Comparison of ENCODE assay signal across 23 cellular contexts in the genomic region with DNA sequence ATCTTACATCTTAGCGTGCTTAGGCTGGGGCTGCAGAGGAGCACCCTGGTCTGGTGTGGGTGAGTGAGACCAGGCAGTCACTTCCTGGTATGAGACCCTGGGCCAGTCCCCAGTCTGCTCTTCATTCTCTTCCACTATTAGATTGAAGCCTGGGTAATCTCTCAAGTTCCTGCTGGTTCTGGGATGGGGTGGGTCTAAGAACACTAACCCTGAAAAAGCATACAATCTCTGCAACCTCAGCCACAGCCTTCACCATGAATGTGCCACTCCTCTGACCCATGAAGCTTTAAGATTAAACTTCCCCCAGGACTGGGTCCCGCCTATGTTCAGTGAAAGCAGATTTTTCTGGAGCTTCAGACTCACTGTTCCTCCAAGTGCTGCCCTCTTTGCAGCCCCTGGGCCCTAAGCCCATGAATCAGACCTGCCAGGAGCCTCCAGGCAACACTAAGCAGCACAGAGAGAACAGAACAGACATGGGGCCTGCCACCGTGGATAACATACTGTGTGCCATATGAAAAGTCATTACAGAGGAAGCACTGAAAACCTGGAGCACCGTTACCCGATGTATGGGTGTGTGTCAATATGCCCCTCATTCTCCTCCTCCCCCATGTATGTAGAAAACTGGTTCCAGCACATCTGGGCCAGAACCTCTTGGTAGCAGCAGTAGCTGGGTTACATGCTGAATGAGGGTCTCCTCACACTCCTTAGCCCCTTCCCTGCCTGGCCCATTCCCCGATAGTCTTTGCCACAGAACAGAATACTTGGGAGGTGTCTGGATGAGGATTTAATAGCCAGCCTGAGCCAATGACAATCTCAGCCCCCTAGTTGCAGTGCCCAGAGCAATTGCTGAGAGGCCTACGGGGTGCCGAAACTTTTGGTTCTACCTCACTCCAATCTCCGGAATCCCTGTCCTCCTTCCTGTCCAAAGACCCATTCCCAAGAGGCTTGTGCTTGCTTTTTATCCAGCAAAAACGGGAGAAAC. TPM values are rescaled to one million over a fixed set of nuclear protein-coding genes. Genes with fewer than 3 reads are reported as not detected.
DNase-seq lines count a peak whose midpoint lies in the region; ATAC-seq and TF ChIP-seq lines count a peak whose summit lies in the region.
"Had no signal": no experiment of that assay in that cellular context is flagged by ENCODE, and none has a peak within 500 bp of the region (broad histone marks: within the 10 kb centered on the region; RNA-seq: fewer than 3 reads in every experiment).

No MANE protein-coding gene starts in this region.

- no peak overlapping the region for H3K4me3 Mint-ChIP-seq in activated T-cell treated with anti-CD3 and anti-CD28 coated beads, Interleukin-2, amount 50 U/mL, for 4 hours
- H3K4me3 Mint-ChIP-seq in chondrocyte (ENCODE audit: unreplicated experiment): no peak overlapping the region
- H3K4me3 Mint-ChIP-seq in natural killer cell: peak overlapping the region; percentile 25
- H3K4me3 Mint-ChIP-seq: activated CD4-positive, alpha-beta memory T cell treated with anti-CD3 and anti-CD28 coated beads, Interleukin-2, amount 10 ng/mL, durations not matched to agents 7 days and 5 days had no signal

- peak overlapping the region; percentile 81 for H3K27ac Mint-ChIP-seq in chondrocyte (ENCODE audit: unreplicated experiment)
- H3K27ac Mint-ChIP-seq in natural killer cell: no peak overlapping the region
- H3K27ac Mint-ChIP-seq: activated CD4-positive, alpha-beta memory T cell treated with anti-CD3 and anti-CD28 coated beads, Interleukin-2, amount 10 ng/mL, durations not matched to agents 7 days and 5 days; activated naive CD8-positive, alpha-beta T cell; activated T-cell treated with anti-CD3 and anti-CD28 coated beads, Interleukin-2, amount 50 U/mL, for 72 hours had no signal

- TF ChIP-seq CTCF in chondrocyte (IDR thresholded peaks at IDR 0.05) (no peak), natural killer cell (IDR thresholded peaks at IDR 0.05) (no peak), breast epithelium (IDR thresholded peaks at IDR 0.05) (no peak)

- no peaks in the 10 kb centered on the region for H3K36me3 ChIP-seq in breast epithelium
- H3K36me3 ChIP-seq: prostate gland had no signal

- peaks cover 6 to 10% of the 10 kb centered on the region in 2 donors for H3K4me1 ChIP-seq in breast epithelium

- peaks cover 2 to 59% of the 10 kb centered on the region in 2 donors for H3K27me3 ChIP-seq in breast epithelium

- no peaks in the 10 kb centered on the region for H3K36me3 Mint-ChIP-seq in activated T-cell treated with anti-CD3 and anti-CD28 coated beads, Interleukin-2, amount 50 U/mL, for 4 hours (ENCODE audit: insufficient read depth)
- H3K36me3 Mint-ChIP-seq in chondrocyte (ENCODE audit: low read depth) (peaks cover 2% of the 10 kb centered on the region), natural killer cell (no peaks in the 10 kb centered on the region)
- H3K36me3 Mint-ChIP-seq: activated naive CD8-positive, alpha-beta T cell; T-cell had no signal

- H3K27me3 Mint-ChIP-seq in activated T-cell treated with anti-CD3 and anti-CD28 coated beads, Interleukin-2, amount 50 U/mL, for 4 hours (ENCODE audit: low read depth): peaks cover 81% of the 10 kb centered on the region
- H3K27me3 Mint-ChIP-seq in chondrocyte (ENCODE audit: low read depth): no peaks in the 10 kb centered on the region
- H3K27me3 Mint-ChIP-seq in natural killer cell (ENCODE audit: low read depth in 2 of 2): peaks cover 59 to 68% of the 10 kb centered on the region in 2 donors

- no peaks in the 10 kb centered on the region for H3K9me3 ChIP-seq in breast epithelium
- H3K9me3 ChIP-seq: body of pancreas, prostate gland had no signal

- no peak for ATAC-seq in activated T-cell treated with anti-CD3 and anti-CD28 coated beads, Interleukin-2, amount 50 U/mL, for 4 hours
- ATAC-seq in natural killer cell (no peak), HG03469 (IDR thresholded peaks at IDR 0.05; ENCODE audit: unreplicated experiment) (no peak), GM19452 (IDR thresholded peaks at IDR 0.05; ENCODE audit: unreplicated experiment) (no peak)
- ATAC-seq: activated T-cell treated with anti-CD3 and anti-CD28 coated beads, Interleukin-2, amount 50 U/mL, for 72 hours; body of pancreas; left ventricle myocardium superior; T-cell had no signal

- intact Hi-C loops in natural killer cell (cut with micrococcal nuclease) (no loop called here), breast epithelium (cut with DNase I; ENCODE audit: low total_unique reads) (no loop called here)

- peak; percentile 19 to 22 for DNase-seq in activated T-cell treated with anti-CD3 and anti-CD28 coated beads, Interleukin-2, amount 50 U/mL, for 48 hours
- DNase-seq in activated T-cell treated with anti-CD3 and anti-CD28 coated beads, Interleukin-2, amount 50 U/mL, for 4 hours: no peak
- DNase-seq in chondrocyte (ENCODE audit: low spot score) (no peak), natural killer cell (no peak), breast epithelium (ENCODE audit: low spot score in 2 of 2) (no peak), KG1 (lab: John Stamatoyannopoulos, UW) (no peak)
- DNase-seq: activated CD4-positive, alpha-beta memory T cell treated with anti-CD3 and anti-CD28 coated beads, Interleukin-2, amount 10 ng/mL, durations not matched to agents 7 days and 5 days; activated T-cell treated with anti-CD3 and anti-CD28 coated beads, Interleukin-2, amount 50 U/mL, for 72 hours; body of pancreas; dermis blood vessel endothelial cell; DMS153; left ventricle myocardium superior; NCI-H1048; NCI-H524 treated with DMSO at 0.1 percent for 48 hours; T-cell had no signal

- H3K4me1 Mint-ChIP-seq in activated T-cell treated with anti-CD3 and anti-CD28 coated beads, Interleukin-2, amount 50 U/mL, for 4 hours (ENCODE audit: low read depth): peaks cover 25% of the 10 kb centered on the region
- H3K4me1 Mint-ChIP-seq in chondrocyte (ENCODE audit: low read depth): peaks cover 49% of the 10 kb centered on the region
- peaks cover 5 to 34% of the 10 kb centered on the region in 2 donors for H3K4me1 Mint-ChIP-seq in natural killer cell

- H3K27ac ChIP-seq in breast epithelium: no peak overlapping the region
- H3K27ac ChIP-seq: body of pancreas, C4-2B, epithelial cell of prostate, prostate gland, VCaP had no signal

- TF ChIP-seq POLR2A in breast epithelium (IDR thresholded peaks at IDR 0.05): no peak

- H3K4me3 ChIP-seq in breast epithelium: no peak overlapping the region
- H3K4me3 ChIP-seq: body of pancreas, prostate gland had no signal

- H3K9me3 Mint-ChIP-seq in activated T-cell treated with anti-CD3 and anti-CD28 coated beads, Interleukin-2, amount 50 U/mL, for 4 hours: no peaks in the 10 kb centered on the region
- H3K9me3 Mint-ChIP-seq in chondrocyte (ENCODE audit: low read depth) (no peaks in the 10 kb centered on the region), natural killer cell (no peaks in the 10 kb centered on the region)
- H3K9me3 Mint-ChIP-seq: activated CD4-positive, alpha-beta memory T cell treated with anti-CD3 and anti-CD28 coated beads, Interleukin-2, amount 10 ng/mL, durations not matched to agents 7 days and 5 days; activated T-cell treated with anti-CD3 and anti-CD28 coated beads, Interleukin-2, amount 50 U/mL, for 72 hours; IgD-negative memory B cell; T-cell had no signal

RNA-seq across cellular contexts. Expression of a gene that starts 2.7 kb away (rescaled TPM):
- not detected for total RNA-seq in activated T-cell treated with anti-CD3 and anti-CD28 coated beads, Interleukin-2, amount 50 U/mL, for 4 hours
- total RNA-seq in chondrocyte (35.0 to 93.2 TPM (median 35.1 TPM) in 3 replicates), natural killer cell (not detected), breast epithelium (1 to 10 TPM in 2 of 3 donors, under 1 TPM in 1; 0.98 to 3.5 (median 1.5) TPM)
- total RNA-seq: activated CD4-positive, alpha-beta memory T cell treated with anti-CD3 and anti-CD28 coated beads, Interleukin-2, amount 10 ng/mL, durations not matched to agents 7 days and 5 days; dermis blood vessel endothelial cell; T-cell had no signal

Comparison
In these comparisons a context has a peak if more than half of its experiments do, and no peak if none do; other contexts are left out.
1. DNase-seq: peak in activated T-cell treated with anti-CD3 and anti-CD28 coated beads, Interleukin-2, amount 50 U/mL, for 48 hours (2 of 2); none in activated T-cell treated with anti-CD3 and anti-CD28 coated beads, Interleukin-2, amount 50 U/mL, for 4 hours (single experiment), chondrocyte (single experiment), natural killer cell (single experiment), breast epithelium (0 of 2) and KG1 (single experiment).